22 cellular contexts compared by ENCODE assay signal in the genomic region with DNA sequence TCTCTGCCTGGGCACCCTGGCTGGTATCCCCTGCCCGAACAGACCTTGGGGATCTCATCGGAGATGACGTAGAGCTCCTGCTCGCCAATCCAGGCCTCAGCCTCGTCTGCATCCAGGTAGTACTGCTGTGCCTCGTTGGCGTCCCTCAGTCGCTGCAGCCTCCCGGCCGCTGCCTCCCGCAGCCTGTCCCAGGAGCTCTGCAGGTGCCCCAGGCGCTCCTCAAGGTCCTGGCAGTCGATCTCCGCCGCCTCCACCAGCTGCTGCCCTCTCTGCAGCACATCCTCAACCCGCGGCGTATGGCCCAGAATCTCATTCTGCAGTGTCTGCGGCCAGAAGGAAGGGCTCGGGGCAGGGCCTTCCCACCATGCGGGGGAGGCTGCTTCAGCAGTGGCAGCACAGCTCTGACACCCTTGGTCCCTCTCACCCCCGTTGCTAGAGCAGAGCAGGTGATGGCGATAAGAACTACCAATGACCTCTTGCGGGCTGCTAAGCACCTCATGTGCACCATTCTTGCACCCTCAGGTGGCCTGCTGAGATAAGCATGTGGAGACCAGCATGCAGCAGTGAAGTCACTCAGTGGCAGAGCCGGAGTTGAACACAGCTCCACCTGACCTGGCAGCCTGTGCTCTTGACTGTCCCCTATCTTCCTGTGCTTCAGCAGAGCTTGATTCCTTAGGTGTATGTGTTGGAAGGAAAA.
"Had no signal": no experiment of that assay in that cellular context is flagged by ENCODE, and none has a peak within 500 bp of the region (broad histone marks: within the 10 kb centered on the region; RNA-seq: fewer than 3 reads in every experiment).

No MANE protein-coding gene starts in this region.

- H3K4me2 ChIP-seq: SK-N-SH had no signal

- H3K4me1 ChIP-seq: breast epithelium, SJCRH30 had no signal

- H3K4me3 ChIP-seq: adrenal gland, breast epithelium, MG63, SJCRH30 had no signal

- H3K27me3 ChIP-seq: adrenal gland, breast epithelium, MG63, SJCRH30 had no signal

- H3K9me3 ChIP-seq: adrenal gland, breast epithelium, MG63, SJCRH30, SK-N-SH had no signal

- H3K9ac ChIP-seq: SK-N-SH had no signal

- DNase-seq: activated CD4-positive, alpha-beta memory T cell treated with anti-CD3 and anti-CD28 coated beads, Interleukin-2, amount 10 ng/mL, durations not matched to agents 7 days and 5 days; activated CD4-positive, alpha-beta T cell treated with anti-CD3 and anti-CD28 coated beads for 36 hours; activated CD4-positive, alpha-beta T cell treated with anti-CD3 and anti-CD28 coated beads, Interleukin-2, amount 50 U/mL, for 1 hour; activated naive CD4-positive, alpha-beta T cell treated with anti-CD3 and anti-CD28 coated beads, Interleukin-2, amount 50 U/mL, for 16 hours; activated naive CD8-positive, alpha-beta T cell treated with anti-CD3 and anti-CD28 coated beads, Interleukin-2, amount 10 ng/mL, durations not matched to agents 7 days and 5 days; activated T-cell treated with anti-CD3 and anti-CD28 coated beads for 4 hours; activated T-cell treated with anti-CD3 and anti-CD28 coated beads, Interleukin-2, amount 50 U/mL, for 72 hours; adrenal gland; anterior cingulate cortex; MG63; MV-4-11; NCI-H1105; NCI-H1436; NCI-H1694 treated with DMSO at 0.1 percent for 48 hours; NCI-H2029 treated with DMSO at 0.1 percent for 48 hours; NCI-H510A treated with DMSO at 0.1 percent for 48 hours; NCI-H69; SJCRH30; SK-N-SH; T-helper 1 cell had no signal

- H3K27ac ChIP-seq: adrenal gland, breast epithelium, SJCRH30, VCaP had no signal

- ATAC-seq: activated CD4-positive, alpha-beta T cell treated with anti-CD3 and anti-CD28 coated beads for 36 hours; activated T-cell treated with anti-CD3 and anti-CD28 coated beads, Interleukin-2, amount 50 U/mL, for 72 hours had no signal

- H3K36me3 ChIP-seq: adrenal gland, breast epithelium, MG63, SJCRH30 had no signal
